Comparison of ENCODE assay signal across 34 cellular contexts in genomic region chr3:180538493-180538892, GRCh38.
"Had no signal": no experiment of that assay in that cellular context is flagged by ENCODE, and none has a peak within 500 bp of the region (broad histone marks: within the 10 kb centered on the region; RNA-seq: fewer than 3 reads in every experiment).

No MANE protein-coding gene starts in this region.

- H3K4me3 ChIP-seq: adrenal gland, body of pancreas, breast epithelium had no signal

- H3K36me3 ChIP-seq: adrenal gland, brain microvascular endothelial cell, breast epithelium had no signal

- H3K27me3 ChIP-seq: body of pancreas, brain microvascular endothelial cell, breast epithelium had no signal

- FAIRE-seq: astrocyte, TTC549 had no signal

- ATAC-seq: activated CD8-positive, alpha-beta T cell treated with anti-CD3 and anti-CD28 coated beads for 36 hours; activated naive CD4-positive, alpha-beta T cell treated with anti-CD3 and anti-CD28 coated beads, Interleukin-2, amount 50 U/mL, for 72 hours; activated T-cell treated with anti-CD3 and anti-CD28 coated beads, Interleukin-2, amount 50 U/mL, for 4 hours; activated T-cell treated with anti-CD3 and anti-CD28 coated beads, Interleukin-2, amount 50 U/mL, for 72 hours; activated T-helper 17 cell treated with anti-CD3 and anti-CD28 coated beads, Interleukin-2, amount 50 U/mL, for 72 hours; body of pancreas had no signal

- H3K27ac ChIP-seq: adrenal gland, body of pancreas, brain microvascular endothelial cell, breast epithelium, VCaP had no signal

- H3K4me1 ChIP-seq: adrenal gland, body of pancreas, breast epithelium had no signal

- DNase-seq: activated B cell treated with CpG ODN at 0.5 μM for 24 hours; activated CD4-positive, alpha-beta memory T cell treated with anti-CD3 and anti-CD28 coated beads for 36 hours; activated CD4-positive, alpha-beta T cell treated with anti-CD3 and anti-CD28 coated beads for 4 hours; activated CD4-positive, alpha-beta T cell treated with anti-CD3 and anti-CD28 coated beads, Interleukin-2, amount 10 ng/mL, durations not matched to agents 24 days and 14 days; activated CD4-positive, alpha-beta T cell treated with anti-CD3 and anti-CD28 coated beads, Interleukin-2, amount 50 U/mL, for 1 hour; activated CD4-positive, alpha-beta T cell treated with anti-CD3 and anti-CD28 coated beads, Interleukin-2, amount 50 U/mL, for 4 hours; activated CD4-positive, CD25-positive, alpha-beta regulatory T cell treated with anti-CD3 and anti-CD28 coated beads, Interleukin-2, amount 50 U/mL, for 72 hours; activated CD8-positive, alpha-beta memory T cell treated with anti-CD3 and anti-CD28 coated beads, Interleukin-2, amount 50 U/mL, for 4 hours; activated CD8-positive, alpha-beta T cell treated with anti-CD3 and anti-CD28 coated beads for 36 hours; activated effector memory CD4-positive, alpha-beta T cell treated with anti-CD3 and anti-CD28 coated beads, Interleukin-2, amount 50 U/mL, for 16 hours; activated gamma-delta T cell treated with Interleukin-2 at 50 U/mL for 16 hours; activated naive CD4-positive, alpha-beta T cell; activated naive CD4-positive, alpha-beta T cell treated with anti-CD3 and anti-CD28 coated beads for 36 hours; activated naive CD4-positive, alpha-beta T cell treated with anti-CD3 and anti-CD28 coated beads, Interleukin-2, amount 50 U/mL, for 16 hours; activated naive CD8-positive, alpha-beta T cell treated with anti-CD3 and anti-CD28 coated beads for 36 hours; activated T-cell treated with anti-CD3 and anti-CD28 coated beads for 4 hours; activated T-cell treated with anti-CD3 and anti-CD28 coated beads, Interleukin-2, amount 50 U/mL, for 1 hour; activated T-cell treated with anti-CD3 and anti-CD28 coated beads, Interleukin-2, amount 50 U/mL, for 4 hours; activated T-cell treated with anti-CD3 and anti-CD28 coated beads, Interleukin-2, amount 50 U/mL, for 72 hours; adrenal gland; amniotic stem cell; aorta; body of pancreas; brain microvascular endothelial cell; caudate nucleus; cerebellar nuclear complex; T-helper 2 cell; T-helper 9 cell had no signal

- H3K9me3 ChIP-seq: adrenal gland, body of pancreas, breast epithelium had no signal
